ENCODE assay signal across 2 cellular contexts in genomic region chr5:75510417-75510835, GRCh38.
TF ChIP-seq lines count a peak whose summit lies in the region.

No MANE protein-coding gene starts in this region.

TF ChIP-seq in GM23338, 12 proteins besides CTCF, POLR2A, EP300 and RAD21:
- TF ChIP-seq EZH2 (IDR thresholded peaks at IDR 0.05; ENCODE audit: low read depth, unreplicated experiment) (no peak), JUNB (IDR thresholded peaks at IDR 0.05; ENCODE audit: unreplicated experiment) (no peak), ZNF462 (CRISPR knock-in tag; IDR thresholded peaks at IDR 0.05) (no peak), NANOG (IDR thresholded peaks at IDR 0.05; ENCODE audit: borderline replicate concordance) (no peak), STAT1 (IDR thresholded peaks at IDR 0.05; ENCODE audit: unreplicated experiment) (no peak), REST (IDR thresholded peaks at IDR 0.05; ENCODE audit: unreplicated experiment) (no peak), CREB1 (CRISPR knock-in tag; IDR thresholded peaks at IDR 0.05; ENCODE audit: low read depth) (no peak), ZNF331 (CRISPR knock-in tag; IDR thresholded peaks at IDR 0.05; ENCODE audit: low read depth) (no peak), ETS1 (IDR thresholded peaks at IDR 0.05) (no peak), POLR2AphosphoS5 (IDR thresholded peaks at IDR 0.05; ENCODE audit: low read depth) (no peak), EZH2phosphoT487 (IDR thresholded peaks at IDR 0.05; ENCODE audit: unreplicated experiment) (no peak), ZNF114 (CRISPR knock-in tag; IDR thresholded peaks at IDR 0.05) (no peak)
TF ChIP-seq in GM23338: peak in this region for 0.

TF ChIP-seq in H1, 55 proteins besides CTCF, POLR2A, EP300 and RAD21:
- TF ChIP-seq TAF1 (IDR thresholded peaks at IDR 0.05; ENCODE audit: low read depth, low read length) (0 out of 2 replicates have a peak, but pooled peaks have one; percentile 12), CREB1 (IDR thresholded peaks at IDR 0.05) (peak; percentile 19; the same call in 1 of the 2 replicates), GABPA (IDR thresholded peaks at IDR 0.05; ENCODE audit: borderline replicate concordance, insufficient read depth, low read length) (no peak)
